In the genomic region with DNA sequence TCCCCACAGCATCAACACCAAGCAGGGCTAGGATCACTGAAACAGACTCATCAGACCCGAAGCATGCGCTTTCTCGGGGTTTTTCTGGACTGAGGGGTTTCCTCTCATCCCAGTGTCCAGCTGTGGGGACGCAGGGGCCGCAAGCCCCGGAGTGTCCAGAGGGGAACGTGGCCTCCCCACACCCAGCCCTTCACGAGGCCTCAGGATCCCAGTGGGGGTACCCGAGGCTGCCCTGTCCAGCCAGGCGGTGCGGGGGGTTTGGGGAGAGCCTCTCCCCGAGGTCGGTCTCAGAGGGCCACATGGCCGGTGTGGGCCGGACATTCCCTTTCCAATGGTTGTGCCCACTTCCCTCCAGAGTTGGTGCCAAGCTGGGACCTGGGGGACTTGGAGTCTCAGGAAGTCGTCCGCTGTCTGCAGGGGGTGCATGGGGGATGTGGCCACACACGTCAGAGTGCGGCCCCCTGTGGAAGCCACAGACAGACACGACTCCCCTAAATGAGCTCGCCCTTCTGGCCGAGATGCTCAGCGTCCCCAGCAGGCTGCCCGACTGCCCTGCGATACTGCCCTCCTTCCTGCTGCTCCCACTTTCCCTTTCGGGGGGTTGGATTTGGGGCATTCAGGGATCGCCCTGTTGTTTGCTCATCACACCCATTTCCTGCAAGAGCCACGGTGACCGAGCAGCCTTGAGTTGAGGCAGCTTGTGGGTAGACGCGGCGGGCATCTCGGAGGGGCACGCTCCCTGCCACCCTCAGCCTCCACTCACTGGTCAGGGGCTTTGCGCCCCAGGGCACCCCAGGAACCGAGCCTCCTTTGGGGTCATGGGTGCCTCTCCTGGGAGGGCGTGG, we compare ENCODE assay signal across 15 cellular contexts. TPM values are rescaled to one million over a fixed set of nuclear protein-coding genes. Genes with fewer than 3 reads are reported as not detected.
DNase-seq lines count a peak whose midpoint lies in the region; ATAC-seq, FAIRE-seq and TF ChIP-seq lines count a peak whose summit lies in the region.
"Had no signal": no experiment of that assay in that cellular context is flagged by ENCODE, and none has a peak within 500 bp of the region (broad histone marks: within the 10 kb centered on the region; RNA-seq: fewer than 3 reads in every experiment).

No MANE protein-coding gene starts in this region.

- H4K20me1 ChIP-seq in HepG2 (ENCODE audit: insufficient read depth, low read length) = no peaks in the 10 kb centered on the region

- in situ Hi-C loops in HepG2 (cut with HindIII; ENCODE audit: extremely low pct_ligation_motif_present, low pct_unique_long_range_greater_than_20kb) = no loop called here

- no peak overlapping the region for H3K4me2 ChIP-seq in HepG2 (ENCODE audit: low read depth, low read length)

- ATAC-seq in right lobe of liver (no peak), HepG2 (no peak), GM19328 (IDR thresholded peaks at IDR 0.05; ENCODE audit: unreplicated experiment) (no peak)
- ATAC-seq in stimulated activated memory B cell treated with anti-CD40 and anti-IgM and Interleukin-4, amounts not matched to agents 10 μg/mL and 1 μg/mL and 100 μg/mL, for 72 hours = no peak

- H3K9me3 Mint-ChIP-seq in osteocyte (ENCODE audit: unreplicated experiment) = no peaks in the 10 kb centered on the region
- H3K9me3 Mint-ChIP-seq in T-helper 2 cell treated with Interferon-gamma antibody and Interleukin-4, amounts not matched to agents 5 μg/mL and 100 μg/mL, for 36 hours = no peaks in the 10 kb centered on the region
- peaks cover 9% of the 10 kb centered on the region for H3K9me3 Mint-ChIP-seq in stimulated activated memory B cell treated with anti-CD40 and anti-IgM and Interleukin-4, amounts not matched to agents 10 μg/mL and 1 μg/mL and 100 μg/mL, for 72 hours
- H3K9me3 Mint-ChIP-seq: immature natural killer cell, nephron progenitor cell had no signal

- no TSS peak for BruUV-seq in HepG2 (replicated peaks; lab: Mats Ljungman, UMichigan)

- TF ChIP-seq CTCF in right lobe of liver (IDR thresholded peaks at IDR 0.05) (no peak), HepG2 (CRISPR knock-in tag; IDR thresholded peaks at IDR 0.05) (no peak), fibroblast of mammary gland (conservative IDR thresholded peaks at IDR 0.05; ENCODE audit: control insufficient read depth, insufficient read depth, low read depth, low read length) (no peak), osteocyte (IDR thresholded peaks at IDR 0.05) (no peak)

- no peaks in the 10 kb centered on the region for H3K27me3 Mint-ChIP-seq in osteocyte (ENCODE audit: unreplicated experiment)
- H3K27me3 Mint-ChIP-seq in T-helper 2 cell treated with Interferon-gamma antibody and Interleukin-4, amounts not matched to agents 5 μg/mL and 100 μg/mL, for 36 hours (ENCODE audit: low read depth) = peaks cover 2% of the 10 kb centered on the region
- no peaks in the 10 kb centered on the region for H3K27me3 Mint-ChIP-seq in stimulated activated memory B cell treated with anti-CD40 and anti-IgM and Interleukin-4, amounts not matched to agents 10 μg/mL and 1 μg/mL and 100 μg/mL, for 72 hours

- peaks cover 16% of the 10 kb centered on the region for H3K36me3 Mint-ChIP-seq in osteocyte (ENCODE audit: unreplicated experiment)
- no peaks in the 10 kb centered on the region for H3K36me3 Mint-ChIP-seq in T-helper 2 cell treated with Interferon-gamma antibody and Interleukin-4, amounts not matched to agents 5 μg/mL and 100 μg/mL, for 36 hours (ENCODE audit: low read depth)
- no peaks in the 10 kb centered on the region for H3K36me3 Mint-ChIP-seq in stimulated activated memory B cell treated with anti-CD40 and anti-IgM and Interleukin-4, amounts not matched to agents 10 μg/mL and 1 μg/mL and 100 μg/mL, for 72 hours
- H3K36me3 Mint-ChIP-seq: immature natural killer cell had no signal

- peak; percentile 17 to 52 (median 43) for DNase-seq in right lobe of liver
- no peak for DNase-seq in HepG2 (ENCODE audit: low spot score)
- no peak for DNase-seq in fibroblast of mammary gland (ENCODE audit: low read depth)
- no peak for DNase-seq in osteocyte (ENCODE audit: extremely low spot score, unreplicated experiment)
- DNase-seq in NCI-H226 = no peak
- DNase-seq in T-helper 2 cell treated with Interferon-gamma antibody and Interleukin-4, amounts not matched to agents 5 μg/mL and 100 μg/mL, for 36 hours (ENCODE audit: low spot score) = no peak
- DNase-seq: activated CD4-positive, CD25-positive, alpha-beta regulatory T cell treated with anti-CD3 and anti-CD28 coated beads, Interleukin-2, amount 50 U/mL, for 72 hours; immature natural killer cell; NCI-H2171; nephron progenitor cell had no signal

- H3K27ac ChIP-seq in right lobe of liver (no peak overlapping the region), HepG2 (ENCODE audit: extremely low read length, insufficient read depth, low read length) (no peak overlapping the region)
- H3K27ac ChIP-seq: BLaER1 treated with 17β-estradiol and CSF1 and Interleukin-3, amounts not matched to agents 10 nM and 100 nM had no signal

- H3K4me1 ChIP-seq in right lobe of liver = peaks cover 0 to 4% (median 2%) of the 10 kb centered on the region in 4 donors
- peaks cover 16% of the 10 kb centered on the region for H3K4me1 ChIP-seq in HepG2 (ENCODE audit: insufficient read depth, low read length)

- H3K9me3 ChIP-seq in right lobe of liver (no peaks in the 10 kb centered on the region), HepG2 (ENCODE audit: low read length) (no peaks in the 10 kb centered on the region)
- H3K9me3 ChIP-seq: BLaER1 treated with 17β-estradiol and CSF1 and Interleukin-3, amounts not matched to agents 10 nM and 100 nM had no signal

- 74% methylated on average over 5 of the region's 37 CpGs for WGBS in right lobe of liver (ENCODE audit: insufficient coverage, low coverage, low lambda C conversion rate, missing lambda C conversion rate)
- WGBS in HepG2 (ENCODE audit: low lambda C conversion rate) = 90% methylated on average over 20 of the region's 37 CpGs

- no peak overlapping the region for H3K4me3 ChIP-seq in right lobe of liver
- no peak overlapping the region for H3K4me3 ChIP-seq in HepG2 (replicated peaks in 1 of 3; ENCODE audit: insufficient read depth in 1 of 3, low read depth in 2 of 3, low read length in 3 of 3)
- peak overlapping the region; percentile 80 for H3K4me3 ChIP-seq in fibroblast of mammary gland (ENCODE audit: control insufficient read depth, low read depth, low read length)
- H3K4me3 ChIP-seq: BLaER1 treated with 17β-estradiol and CSF1 and Interleukin-3, amounts not matched to agents 10 nM and 100 nM had no signal

- peaks cover 18% of the 10 kb centered on the region for H3K4me1 Mint-ChIP-seq in osteocyte (ENCODE audit: unreplicated experiment)
- no peaks in the 10 kb centered on the region for H3K4me1 Mint-ChIP-seq in T-helper 2 cell treated with Interferon-gamma antibody and Interleukin-4, amounts not matched to agents 5 μg/mL and 100 μg/mL, for 36 hours (ENCODE audit: low read depth)
- no peaks in the 10 kb centered on the region for H3K4me1 Mint-ChIP-seq in stimulated activated memory B cell treated with anti-CD40 and anti-IgM and Interleukin-4, amounts not matched to agents 10 μg/mL and 1 μg/mL and 100 μg/mL, for 72 hours

- no peak for TF ChIP-seq RAD21 in HepG2 (CRISPR knock-in tag; IDR thresholded peaks at IDR 0.05)

- H3K4me3 Mint-ChIP-seq in osteocyte (ENCODE audit: unreplicated experiment) = peak overlapping the region; percentile 55
- H3K4me3 Mint-ChIP-seq in T-helper 2 cell treated with Interferon-gamma antibody and Interleukin-4, amounts not matched to agents 5 μg/mL and 100 μg/mL, for 36 hours = no peak overlapping the region
- no peak overlapping the region for H3K4me3 Mint-ChIP-seq in stimulated activated memory B cell treated with anti-CD40 and anti-IgM and Interleukin-4, amounts not matched to agents 10 μg/mL and 1 μg/mL and 100 μg/mL, for 72 hours
- H3K4me3 Mint-ChIP-seq: immature natural killer cell had no signal

- TF ChIP-seq EP300 in HepG2 (IDR thresholded peaks at IDR 0.05; ENCODE audit: low read depth in 2 of 2, low read length in 2 of 2) (no peak), HepG2 (CRISPR knock-in tag; IDR thresholded peaks at IDR 0.05; ENCODE audit: borderline replicate concordance) (no peak)

- FAIRE-seq in HepG2 (lab: Jason Lieb, UNC) = no peak
- FAIRE-seq: colon, HTR-8/SVneo had no signal

- no peaks in the 10 kb centered on the region for H3K36me3 ChIP-seq in right lobe of liver
- H3K36me3 ChIP-seq in HepG2 (replicated peaks in 1 of 2; ENCODE audit: control insufficient read depth in 1 of 2, insufficient read depth in 2 of 2, low read length in 2 of 2) = no peaks in the 10 kb centered on the region
- H3K36me3 ChIP-seq: BLaER1 treated with 17β-estradiol and CSF1 and Interleukin-3, amounts not matched to agents 10 nM and 100 nM had no signal

- CTCF ChIA-PET in HepG2 (lab: Yijun Ruan, JAX; ENCODE audit: low intra/inter-chr PET ratio, low total read pairs) = no interaction called here

- no peaks in the 10 kb centered on the region for H3K79me2 ChIP-seq in HepG2 (ENCODE audit: insufficient read depth, low read length)

- H2AFZ ChIP-seq in HepG2 (ENCODE audit: low read length) = no peak overlapping the region

- peak overlapping the region; percentile 78 for H3K27ac Mint-ChIP-seq in osteocyte (ENCODE audit: unreplicated experiment)
- no peak overlapping the region for H3K27ac Mint-ChIP-seq in T-helper 2 cell treated with Interferon-gamma antibody and Interleukin-4, amounts not matched to agents 5 μg/mL and 100 μg/mL, for 36 hours
- no peak overlapping the region for H3K27ac Mint-ChIP-seq in stimulated activated memory B cell treated with anti-CD40 and anti-IgM and Interleukin-4, amounts not matched to agents 10 μg/mL and 1 μg/mL and 100 μg/mL, for 72 hours

- POLR2A ChIA-PET in HepG2 (lab: Yijun Ruan, JAX) = no interaction called here

- H3K27me3 ChIP-seq in right lobe of liver = no peaks in the 10 kb centered on the region
- peaks cover 3 to 16% of the 10 kb centered on the region in 2 experiments; a peak in 4 of 5 replicates for H3K27me3 ChIP-seq in HepG2 (ENCODE audit: control insufficient read depth in 1 of 2, insufficient read depth in 2 of 2, low read length in 2 of 2)

- no peak for TF ChIP-seq POLR2A in right lobe of liver (IDR thresholded peaks at IDR 0.05)
- no peak for TF ChIP-seq POLR2A in HepG2 (IDR thresholded peaks at IDR 0.05; ENCODE audit: insufficient read depth in 1 of 2, low read depth in 2 of 2, low read length in 2 of 2)

- no peak overlapping the region for H3K9ac ChIP-seq in HepG2 (ENCODE audit: insufficient read depth, low read depth, low read length)
- H3K9ac ChIP-seq: BLaER1 treated with 17β-estradiol and CSF1 and Interleukin-3, amounts not matched to agents 10 nM and 100 nM had no signal

- intact Hi-C loops in right lobe of liver (cut with DNase I) = no loop called here
- intact Hi-C loops in HepG2 (cut with micrococcal nuclease; ENCODE audit: unreplicated experiment) = no loop called here

RNA-seq across cellular contexts. Expression of gene COL6A1, which starts 4.1 kb away (rescaled TPM):
- 10 to 100 TPM; 28.2 to 79.9 (median 51.1) TPM for total RNA-seq in right lobe of liver
- 0.46 and 3.1 TPM in 2 replicates for total RNA-seq in HepG2 (2016; rRNA removed; fragmentation: Illumina TruSeq; extraction: Trizol)
- total RNA-seq in HepG2 (2016; cell fraction: cytosol; rRNA removed; fragmentation: Illumina TruSeq; extraction: Trizol; ENCODE audit: low read depth) = 0.09 and 0.40 TPM in 2 replicates
- 0.55 and 4.3 TPM in 2 replicates for total RNA-seq in HepG2 (2016; cell fraction: insoluble cytoplasmic fraction; rRNA removed; fragmentation: Illumina TruSeq; extraction: Trizol)
- total RNA-seq in HepG2 (2016; cell fraction: membrane; rRNA removed; fragmentation: Illumina TruSeq; extraction: Trizol) = 0.28 and 0.41 TPM in 2 replicates
- total RNA-seq in HepG2 (2016; cell fraction: nucleus; rRNA removed; fragmentation: Illumina TruSeq; extraction: Trizol) = 4.1 and 6.4 TPM in 2 replicates
- polyA plus RNA-seq in HepG2 (2011; rRNA removed) = 4.8 and 9.8 TPM in 2 replicates
- polyA plus RNA-seq in HepG2 (2011; cell fraction: cytosol; rRNA removed) = 2.4 TPM in 2 replicates
- 190 and 201 TPM in 2 replicates for polyA plus RNA-seq in HepG2 (2011; cell fraction: nucleus; rRNA removed)
- polyA plus RNA-seq in HepG2 (2012) = 10.0 and 14.2 TPM in 2 replicates
- polyA plus RNA-seq in HepG2 (2016; cell fraction: cytosol; fragmentation: Illumina TruSeq; extraction: Trizol; ENCODE audit: low read depth) = 0.17 TPM in 2 replicates
- 0.58 and 1.7 TPM in 2 replicates for polyA plus RNA-seq in HepG2 (2016; cell fraction: insoluble cytoplasmic fraction; fragmentation: Illumina TruSeq; extraction: Trizol; ENCODE audit: low read depth)
- 0.13 and 0.28 TPM in 2 replicates for polyA plus RNA-seq in HepG2 (2016; cell fraction: membrane; fragmentation: Illumina TruSeq; extraction: Trizol; ENCODE audit: low read depth)
- 20.5 and 25.0 TPM in 2 replicates for polyA plus RNA-seq in HepG2 (2016; cell fraction: nucleus; fragmentation: Illumina TruSeq; extraction: Trizol; ENCODE audit: insufficient read depth, low read depth)
- polyA minus RNA-seq in HepG2 (2011; rRNA and poly(A)+ RNA removed; ENCODE audit: low replicate concordance) = 0.07 and 11.2 TPM in 2 replicates
- polyA minus RNA-seq in HepG2 (2011; cell fraction: cytosol; rRNA and poly(A)+ RNA removed) = 1.1 and 1.8 TPM in 2 replicates
- polyA minus RNA-seq in HepG2 (2011; cell fraction: nucleus; rRNA and poly(A)+ RNA removed) = 3.9 and 6.7 TPM in 2 replicates
- 1,503 and 1,582 TPM in 2 replicates for total RNA-seq in osteocyte

Comparison
In these comparisons a context has a peak if more than half of its experiments do, and no peak if none do; other contexts are left out.
1. DNase-seq: peak in right lobe of liver (3 of 3); none in HepG2 (single experiment), fibroblast of mammary gland (single experiment), osteocyte (single experiment), NCI-H226 (single experiment) and T-helper 2 cell treated with Interferon-gamma antibody and Interleukin-4, amounts not matched to agents 5 μg/mL and 100 μg/mL, for 36 hours (single experiment).
2. RNA of gene COL6A1, which starts 4.1 kb away (total RNA-seq): 1,503 to 1,582 TPM in osteocyte; 28.2 to 79.9 TPM in right lobe of liver and 0.09 to 6.4 TPM in HepG2; every median in the first group is over 10 times any median in the second.